Comparison of ENCODE assay signal across 8 cellular contexts in the genomic region with DNA sequence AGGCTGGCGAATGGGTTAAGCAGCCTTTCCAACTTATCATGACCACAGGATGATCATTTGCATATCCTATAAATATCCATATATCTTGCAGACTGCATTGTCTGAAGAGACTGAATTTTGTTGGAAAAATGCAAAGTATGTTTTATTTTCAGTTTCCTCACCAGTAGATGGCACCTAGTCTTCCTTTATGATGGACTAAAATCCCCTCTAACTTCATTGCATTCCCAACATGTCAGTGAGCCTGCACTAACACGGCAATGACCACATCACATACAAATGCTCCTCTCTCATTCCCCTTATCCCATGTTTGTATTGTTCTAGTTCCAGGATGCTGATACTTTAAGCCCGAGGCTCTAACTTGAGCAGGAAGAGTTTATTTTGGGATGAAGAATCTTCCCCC. TPM values are rescaled to one million over a fixed set of nuclear protein-coding genes. Genes with fewer than 3 reads are reported as not detected.
A peak's percentile ranks its signal among the peaks of the same experiment; 100 is the strongest.
DNase-seq lines count a peak whose midpoint lies in the region; ATAC-seq and TF ChIP-seq lines count a peak whose summit lies in the region.

No MANE protein-coding gene starts in this region.

- peaks cover 2% of the 10 kb centered on the region for H3K9me3 Mint-ChIP-seq in activated CD8-positive, alpha-beta T cell treated with anti-CD3 and anti-CD28 coated beads for 36 hours

- CTCF ChIA-PET in PC-3 (lab: Charles Lee), result no interaction called here
- CTCF ChIA-PET in activated CD8-positive, alpha-beta T cell treated with anti-CD3 and anti-CD28 coated beads for 36 hours (lab: Charles Lee), result no interaction called here

- POLR2A ChIA-PET in PC-3 (lab: Charles Lee; ENCODE audit: unreplicated experiment), result no interaction called here
- POLR2A ChIA-PET in activated CD8-positive, alpha-beta T cell treated with anti-CD3 and anti-CD28 coated beads for 36 hours (lab: Charles Lee), result no interaction called here

- H3K27ac ChIP-seq in PC-3 (ENCODE audit: low read length), result no peak overlapping the region

- H3K4me1 ChIP-seq in PC-3 (ENCODE audit: insufficient read depth, low read length), result no peaks in the 10 kb centered on the region

- DNase-seq in NCI-H82 (lab: John Stamatoyannopoulos, UW) (peak; percentile 38), NCI-H82 treated with DMSO at 0.1 percent for 48 hours (lab: John Stamatoyannopoulos, UW; ENCODE audit: unreplicated experiment) (no peak), PC-3 (peak; percentile 59), fibroblast of the aortic adventitia (ENCODE audit: low read depth) (peak; percentile 58), sciatic nerve (ENCODE audit: low spot score) (no peak), T-helper 17 cell (no peak), SK-N-DZ (ENCODE audit: low spot score) (no peak)
- no peak for DNase-seq in activated CD8-positive, alpha-beta T cell treated with anti-CD3 and anti-CD28 coated beads for 36 hours

- H3K9ac ChIP-seq in PC-3 (ENCODE audit: low read length), result no peak overlapping the region

- H3K36me3 ChIP-seq in PC-3 (ENCODE audit: low read depth, low read length), result no peaks in the 10 kb centered on the region

- H3K27me3 ChIP-seq in PC-3 (ENCODE audit: low read length), result peaks cover 66% of the 10 kb centered on the region

- peaks cover 17% of the 10 kb centered on the region for H3K4me1 Mint-ChIP-seq in activated CD8-positive, alpha-beta T cell treated with anti-CD3 and anti-CD28 coated beads for 36 hours (ENCODE audit: low read depth)
- no peaks in the 10 kb centered on the region for H3K4me1 Mint-ChIP-seq in T-helper 17 cell

- no peak overlapping the region for H2AFZ ChIP-seq in PC-3 (ENCODE audit: low read length)

- peaks cover 11% of the 10 kb centered on the region for H3K27me3 Mint-ChIP-seq in activated CD8-positive, alpha-beta T cell treated with anti-CD3 and anti-CD28 coated beads for 36 hours
- H3K27me3 Mint-ChIP-seq in T-helper 17 cell, result peaks cover 39% of the 10 kb centered on the region

- no peaks in the 10 kb centered on the region for H4K20me1 ChIP-seq in PC-3 (ENCODE audit: low read length)

- H3K4me3 Mint-ChIP-seq in activated CD8-positive, alpha-beta T cell treated with anti-CD3 and anti-CD28 coated beads for 36 hours, result no peak overlapping the region
- no peak overlapping the region for H3K4me3 Mint-ChIP-seq in T-helper 17 cell

- peak; percentile 69 for TF ChIP-seq CTCF in PC-3 (conservative IDR thresholded peaks at IDR 0.05; ENCODE audit: low read depth, low read length)
- peak; percentile 34 for TF ChIP-seq CTCF in fibroblast of the aortic adventitia (IDR thresholded peaks at IDR 0.05; ENCODE audit: insufficient read depth, low read length)
- no peak for TF ChIP-seq CTCF in activated CD8-positive, alpha-beta T cell treated with anti-CD3 and anti-CD28 coated beads for 36 hours (IDR thresholded peaks at IDR 0.05)

- H3K4me3 ChIP-seq in PC-3 (ENCODE audit: low read length), result no peak overlapping the region
- H3K4me3 ChIP-seq in fibroblast of the aortic adventitia (ENCODE audit: low read depth, low read length), result no peak overlapping the region

- peak; percentile 70 for ATAC-seq in PC-3
- ATAC-seq in sciatic nerve, result peak; percentile 82
- no peak for ATAC-seq in activated CD8-positive, alpha-beta T cell treated with anti-CD3 and anti-CD28 coated beads for 36 hours
- no peak for ATAC-seq in T-helper 17 cell

- no peaks in the 10 kb centered on the region for H3K9me2 ChIP-seq in PC-3 (replicated peaks; ENCODE audit: low read length)

- H3K27ac Mint-ChIP-seq in activated CD8-positive, alpha-beta T cell treated with anti-CD3 and anti-CD28 coated beads for 36 hours, result no peak overlapping the region
- H3K27ac Mint-ChIP-seq in T-helper 17 cell, result no peak overlapping the region

- no peaks in the 10 kb centered on the region for H3F3A ChIP-seq in PC-3 (ENCODE audit: low read length, unreplicated experiment)

- H3K4me2 ChIP-seq in PC-3 (ENCODE audit: low read length), result no peak overlapping the region

- BruUV-seq in PC-3 (replicated peaks; lab: Mats Ljungman, UMichigan), result no TSS peak

- H3K36me3 Mint-ChIP-seq in activated CD8-positive, alpha-beta T cell treated with anti-CD3 and anti-CD28 coated beads for 36 hours (ENCODE audit: low read depth), result no peaks in the 10 kb centered on the region
- no peaks in the 10 kb centered on the region for H3K36me3 Mint-ChIP-seq in T-helper 17 cell (ENCODE audit: low read depth)

- H3K79me2 ChIP-seq in PC-3 (ENCODE audit: low read length), result no peaks in the 10 kb centered on the region

- intact Hi-C loops in PC-3 (cut with micrococcal nuclease), result loop anchor here (1.0 to 2.0 kb wide), 3 partner anchors 156 to 261 kb away; partner anchors contain the start of gene GNPTAB
- intact Hi-C loops in sciatic nerve (cut with DNase I), result no loop called here
- intact Hi-C loops in activated CD8-positive, alpha-beta T cell treated with anti-CD3 and anti-CD28 coated beads for 36 hours (cut with micrococcal nuclease), result no loop called here

- no peaks in the 10 kb centered on the region for H3K9me3 ChIP-seq in PC-3 (ENCODE audit: low read length)
- H3K9me3 ChIP-seq in T-helper 17 cell (ENCODE audit: control insufficient read depth, low read length, poor library complexity, severe bottlenecking), result no peaks in the 10 kb centered on the region

RNA-seq across cellular contexts. Expression of gene MYBPC1, which starts 24.7 kb away (rescaled TPM):
- not detected in 2 replicates for total RNA-seq in PC-3 (2014; rRNA removed)
- not detected in 2 replicates for total RNA-seq in fibroblast of the aortic adventitia (ENCODE audit: low replicate concordance)
- total RNA-seq in sciatic nerve, result 0.13 TPM
- not detected for total RNA-seq in activated CD8-positive, alpha-beta T cell treated with anti-CD3 and anti-CD28 coated beads for 36 hours
- total RNA-seq in T-helper 17 cell, result not detected
- polyA plus RNA-seq in SK-N-DZ (2014; cell fraction: cytosol; rRNA removed), result not detected in 2 replicates
- not detected in 2 replicates for polyA plus RNA-seq in SK-N-DZ (2014; cell fraction: nucleus; rRNA removed)

Comparison
In these comparisons a context has a peak if more than half of its experiments do, and no peak if none do; other contexts are left out.
1. DNase-seq: peak in NCI-H82 (single experiment), PC-3 (single experiment) and fibroblast of the aortic adventitia (single experiment); none in NCI-H82 treated with DMSO at 0.1 percent for 48 hours (single experiment), sciatic nerve (single experiment), activated CD8-positive, alpha-beta T cell treated with anti-CD3 and anti-CD28 coated beads for 36 hours (single experiment), T-helper 17 cell (0 of 3) and SK-N-DZ (single experiment).
2. ATAC-seq: peak in PC-3 (single experiment) and sciatic nerve (single experiment); none in activated CD8-positive, alpha-beta T cell treated with anti-CD3 and anti-CD28 coated beads for 36 hours (single experiment) and T-helper 17 cell (single experiment).